In genomic region chr20:50029697-50030428, GRCh38 we compare ENCODE assay signal across 9 cellular contexts. TPM values are rescaled to one million over a fixed set of nuclear protein-coding genes. Genes with fewer than 3 reads are reported as not detected.
DNase-seq lines count a peak whose midpoint lies in the region; ATAC-seq, FAIRE-seq and TF ChIP-seq lines count a peak whose summit lies in the region.
"Had no signal": no experiment of that assay in that cellular context is flagged by ENCODE, and none has a peak within 500 bp of the region (broad histone marks: within the 10 kb centered on the region; RNA-seq: fewer than 3 reads in every experiment).

No MANE protein-coding gene starts in this region.

- H3K4me3 Mint-ChIP-seq in activated CD4-positive, alpha-beta memory T cell treated with anti-CD3 and anti-CD28 coated beads, Interleukin-2, amount 10 ng/mL, durations not matched to agents 7 days and 5 days, result no peak overlapping the region
- H3K4me3 Mint-ChIP-seq: activated naive CD4-positive, alpha-beta T cell treated with anti-CD3 and anti-CD28 coated beads for 36 hours had no signal

- H3K27me3 Mint-ChIP-seq in activated CD4-positive, alpha-beta memory T cell treated with anti-CD3 and anti-CD28 coated beads, Interleukin-2, amount 10 ng/mL, durations not matched to agents 7 days and 5 days, result peaks cover 5% of the 10 kb centered on the region

- intact Hi-C loops in K562 (cut with micrococcal nuclease) (no loop called here), thyroid gland (cut with DNase I) (no loop called here)

- in situ Hi-C loops in K562 (cut with MboI), result no loop called here

- no peaks in the 10 kb centered on the region for H3K9me1 ChIP-seq in K562 (ENCODE audit: control insufficient read depth, insufficient read depth, low read length)

- BruUV-seq in K562 (replicated peaks; lab: Mats Ljungman, UMichigan), result no TSS peak

- TF ChIP-seq CTCF in K562 (IDR thresholded peaks at IDR 0.05 in 2 of 3, conservative IDR thresholded peaks at IDR 0.05 in 1 of 3; ENCODE audit: insufficient read depth in 2 of 3, low read depth in 1 of 3, low read length in 3 of 3) (no peak), thyroid gland (IDR thresholded peaks at IDR 0.05) (no peak)

- peak overlapping the region; percentile 32 to 83; a peak in 3 of 4 replicates for H3K9ac ChIP-seq in K562 (ENCODE audit: insufficient read depth in 1 of 2, low read depth in 2 of 2, low read length in 2 of 2)

- H3K4me3 ChIP-seq in K562 (no peak overlapping the region), thyroid gland (replicated peaks in 1 of 3) (no peak overlapping the region)

- peak overlapping the region; percentile 48 for H3K4me2 ChIP-seq in K562 (ENCODE audit: insufficient read depth, low read length)

- H3K4me1 ChIP-seq in K562 (replicated peaks in 1 of 2; ENCODE audit: control insufficient read depth in 2 of 2, insufficient read depth in 2 of 2, low read length in 2 of 2) (peaks cover 15 to 22% of the 10 kb centered on the region in 2 experiments; a peak in 4 of 5 replicates), thyroid gland (peaks cover 15 to 53% of the 10 kb centered on the region in 2 donors)

- H3K27ac ChIP-seq in K562 (ENCODE audit: extremely low read depth, low read depth, low read length), result peak overlapping the region; percentile 51
- peak overlapping the region in 2 of 3 donors; percentile 64 to 77 for H3K27ac ChIP-seq in thyroid gland

- WGBS in K562 (ENCODE audit: insufficient coverage, low coverage, missing lambda C conversion rate), result 37% methylated on average over 17 of the region's 19 CpGs
- 65 to 77% methylated on average over 18 of the region's 19 CpGs for WGBS in thyroid gland, 2 donors

- peak; percentile 33 for DNase-seq in HT-29 (ENCODE audit: low spot score)
- peak; percentile 81 to 87 (median 82) for DNase-seq in K562 (ENCODE audit: extremely low read depth in 1 of 4, low spot score in 3 of 4)
- peak; percentile 91 for DNase-seq in kidney tubule cell (ENCODE audit: low spot score)
- DNase-seq in thyroid gland, result peak; percentile 50 to 62
- no peak for DNase-seq in activated CD4-positive, alpha-beta memory T cell treated with anti-CD3 and anti-CD28 coated beads, Interleukin-2, amount 10 ng/mL, durations not matched to agents 7 days and 5 days
- DNase-seq in NCI-H2171 treated with DMSO at 0.1 percent for 48 hours (lab: John Stamatoyannopoulos, UW), result no peak
- DNase-seq: activated naive CD4-positive, alpha-beta T cell treated with anti-CD3 and anti-CD28 coated beads for 36 hours had no signal

- no peak for TF ChIP-seq POLR2A in K562 (conservative IDR thresholded peaks at IDR 0.05)
- TF ChIP-seq POLR2A in thyroid gland (IDR thresholded peaks at IDR 0.05), result no peak

- H3K27me3 ChIP-seq in K562 (ENCODE audit: control insufficient read depth in 2 of 2, insufficient read depth in 2 of 2, low read length in 2 of 2), result no peaks in the 10 kb centered on the region
- H3K27me3 ChIP-seq in thyroid gland, result no peaks in the 10 kb centered on the region

- no peaks in the 10 kb centered on the region for H4K20me1 ChIP-seq in K562 (replicated peaks; ENCODE audit: control insufficient read depth, insufficient read depth, low read length)

- no peaks in the 10 kb centered on the region for H3K36me3 ChIP-seq in K562 (ENCODE audit: control insufficient read depth, insufficient read depth, low read length)
- no peaks in the 10 kb centered on the region for H3K36me3 ChIP-seq in thyroid gland

- no peaks in the 10 kb centered on the region for H3K9me3 Mint-ChIP-seq in activated CD4-positive, alpha-beta memory T cell treated with anti-CD3 and anti-CD28 coated beads, Interleukin-2, amount 10 ng/mL, durations not matched to agents 7 days and 5 days
- H3K9me3 Mint-ChIP-seq: activated naive CD4-positive, alpha-beta T cell treated with anti-CD3 and anti-CD28 coated beads for 36 hours had no signal

- H3K36me3 Mint-ChIP-seq in activated CD4-positive, alpha-beta memory T cell treated with anti-CD3 and anti-CD28 coated beads, Interleukin-2, amount 10 ng/mL, durations not matched to agents 7 days and 5 days (ENCODE audit: low read depth), result no peaks in the 10 kb centered on the region

- peak; percentile 93 for FAIRE-seq in K562 (lab: Jason Lieb, UNC)

- POLR2A ChIA-PET in K562 (lab: Yijun Ruan, JAX), result interaction anchor here (0.6 kb wide), 2 partner anchors 9 to 119 kb away, joined by 3 read pairs; no protein-coding TSS in a partner anchor
- POLR2A ChIA-PET in activated CD4-positive, alpha-beta memory T cell treated with anti-CD3 and anti-CD28 coated beads, Interleukin-2, amount 10 ng/mL, durations not matched to agents 7 days and 5 days (lab: Charles Lee), result no interaction called here

- H3K4me1 Mint-ChIP-seq in activated CD4-positive, alpha-beta memory T cell treated with anti-CD3 and anti-CD28 coated beads, Interleukin-2, amount 10 ng/mL, durations not matched to agents 7 days and 5 days, result no peaks in the 10 kb centered on the region

- peak; percentile 25; the same call in 1 of the 2 replicates for TF ChIP-seq EP300 in K562 (IDR thresholded peaks at IDR 0.05; ENCODE audit: low read length)

- H3K9me3 ChIP-seq in K562 (replicated peaks; ENCODE audit: control insufficient read depth, insufficient read depth, low read depth, low read length) (0 out of 2 replicates have a peak, but pooled peaks cover 6% of the 10 kb centered on the region), thyroid gland (no peaks in the 10 kb centered on the region)

- ATAC-seq in K562 (peak; percentile 90), HG03521 (IDR thresholded peaks at IDR 0.05; ENCODE audit: unreplicated experiment) (no peak), HG03139 (IDR thresholded peaks at IDR 0.05; ENCODE audit: unreplicated experiment) (no peak)

- H3K27ac Mint-ChIP-seq in activated CD4-positive, alpha-beta memory T cell treated with anti-CD3 and anti-CD28 coated beads, Interleukin-2, amount 10 ng/mL, durations not matched to agents 7 days and 5 days, result no peak overlapping the region
- H3K27ac Mint-ChIP-seq: activated naive CD4-positive, alpha-beta T cell treated with anti-CD3 and anti-CD28 coated beads for 36 hours had no signal

- H2AFZ ChIP-seq in K562 (ENCODE audit: low read depth, low read length), result peak overlapping the region; percentile 85

- CTCF ChIA-PET in K562 (lab: Yijun Ruan, JAX; ENCODE audit: low intra/inter-chr PET ratio), result no interaction called here
- CTCF ChIA-PET in activated CD4-positive, alpha-beta memory T cell treated with anti-CD3 and anti-CD28 coated beads, Interleukin-2, amount 10 ng/mL, durations not matched to agents 7 days and 5 days (lab: Charles Lee), result no interaction called here

- TF ChIP-seq RAD21 in K562 (CRISPR knock-in tag; conservative IDR thresholded peaks at IDR 0.05 in 1 of 2, IDR thresholded peaks at IDR 0.05 in 1 of 2), result no peak

- no peaks in the 10 kb centered on the region for H3K79me2 ChIP-seq in K562 (ENCODE audit: control insufficient read depth, insufficient read depth, low read length)

TF ChIP-seq in K562, 482 proteins besides CTCF, POLR2A, EP300 and RAD21 (continues in another document):
- TF ChIP-seq PHF20 (IDR thresholded peaks at IDR 0.05; ENCODE audit: partially characterized antibody) (no peak), FOXM1 (IDR thresholded peaks at IDR 0.05; ENCODE audit: low read depth) (no peak), FOXM1 (CRISPR knock-in tag; IDR thresholded peaks at IDR 0.05; ENCODE audit: low read depth) (no peak), SIN3B (IDR thresholded peaks at IDR 0.05; ENCODE audit: low read depth) (no peak), TGIF2 (CRISPR knock-in tag; IDR thresholded peaks at IDR 0.05) (no peak), SIX5 (IDR thresholded peaks at IDR 0.05; ENCODE audit: borderline replicate concordance in 1 of 2, insufficient read depth in 1 of 2, low read depth in 1 of 2, low read length in 2 of 2) (no peak), ZFP1 (CRISPR knock-in tag; IDR thresholded peaks at IDR 0.05) (no peak), TFAM (CRISPR knock-in tag; conservative IDR thresholded peaks at IDR 0.05) (no peak), DMBX1 (CRISPR knock-in tag; IDR thresholded peaks at IDR 0.05; ENCODE audit: borderline replicate concordance) (no peak), ZNF174 (CRISPR knock-in tag; IDR thresholded peaks at IDR 0.05) (no peak)

RNA-seq across cellular contexts. Expression of gene SNAI1, which starts 47.1 kb away (rescaled TPM):
- total RNA-seq in HT-29 (2014; rRNA removed; shearing (Covaris generic)), result 1.5 and 2.6 TPM in 2 replicates
- total RNA-seq in K562 (2011; cell fraction: chromatin; rRNA removed; ENCODE audit: low replicate concordance), result 4.4 and 12.8 TPM in 2 replicates
- total RNA-seq in K562 (2011; cell fraction: nucleolus; rRNA removed), result 12.4 and 15.3 TPM in 2 replicates
- total RNA-seq in K562 (2011; cell fraction: nucleoplasm; rRNA removed), result 9.8 and 10.2 TPM in 2 replicates
- total RNA-seq in K562 (2014; rRNA removed) (1.7 and 7.3 TPM in 2 replicates), K562 (2014; rRNA removed; fragmentation: Illumina TruSeq; extraction: Trizol) (1.1 and 2.0 TPM in 2 replicates), K562 (2015; rRNA removed; fragmentation: Illumina TruSeq; extraction: Trizol) (2.4 TPM in 2 replicates), K562 (2021) (10.7 and 13.4 TPM in 2 replicates), thyroid gland (10 to 100 TPM in 1 of 4 donors, 1 to 10 TPM in 3; 8.2 to 14.1 (median 9.9) TPM)
- polyA plus RNA-seq in K562 (2011; rRNA removed) (1.6 and 7.1 TPM in 2 replicates), K562 (2014; fragmentation: Illumina TruSeq; extraction: Trizol) (11.6 and 12.3 TPM in 2 replicates), K562 (2014; fragmentation: Nextera tagmentation; extraction: Ambion mirVana) (under 1 TPM; 0.32 to 0.80 TPM), K562 (2014; rRNA removed) (3.1 and 6.4 TPM in 2 replicates)
- 2.3 and 3.2 TPM in 2 replicates for polyA plus RNA-seq in K562 (2011; cell fraction: cytosol; rRNA removed)
- polyA plus RNA-seq in K562 (2011; cell fraction: nucleus; rRNA removed), result 10.9 and 15.0 TPM in 2 replicates
- polyA plus RNA-seq in K562 (2012), result 9.7 and 21.7 TPM in 2 replicates
- 1.2 and 1.4 TPM in 2 replicates for polyA minus RNA-seq in K562 (2011; rRNA and poly(A)+ RNA removed)
- polyA minus RNA-seq in K562 (2011; cell fraction: cytosol; rRNA and poly(A)+ RNA removed), result 3.7 and 4.9 TPM in 2 replicates
- 6.7 and 14.1 TPM in 2 replicates for polyA minus RNA-seq in K562 (2011; cell fraction: nucleus; rRNA and poly(A)+ RNA removed)
- total RNA-seq in activated CD4-positive, alpha-beta memory T cell treated with anti-CD3 and anti-CD28 coated beads, Interleukin-2, amount 10 ng/mL, durations not matched to agents 7 days and 5 days, result under 1 TPM; 0.28 to 0.38 TPM

Comparison
In these comparisons a context has a peak if more than half of its experiments do, and no peak if none do; other contexts are left out.
1. DNase-seq: peak in HT-29 (single experiment), K562 (4 of 4), kidney tubule cell (single experiment) and thyroid gland (2 of 2); none in activated CD4-positive, alpha-beta memory T cell treated with anti-CD3 and anti-CD28 coated beads, Interleukin-2, amount 10 ng/mL, durations not matched to agents 7 days and 5 days (single experiment) and NCI-H2171 treated with DMSO at 0.1 percent for 48 hours (single experiment).